ENCODE assay signal across 7 cellular contexts in the genomic region with DNA sequence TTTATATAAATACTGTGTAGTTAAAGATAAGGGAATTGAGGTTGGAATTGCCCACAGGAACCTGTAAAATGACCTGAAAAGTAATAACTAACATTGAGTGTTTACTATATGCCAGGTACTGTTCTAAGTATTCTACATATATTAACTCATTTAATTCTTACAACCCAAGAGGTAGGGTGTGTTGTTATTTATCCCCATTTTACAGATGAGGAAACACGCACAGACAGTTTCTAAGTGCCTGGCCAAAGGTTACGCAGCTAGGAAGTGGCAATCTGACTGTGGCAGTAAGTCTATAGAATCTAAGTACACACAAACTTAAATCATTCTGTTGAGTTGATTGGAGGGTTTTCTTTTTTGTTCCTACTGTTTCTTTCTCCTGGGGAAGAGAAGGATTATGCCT. TPM values are rescaled to one million over a fixed set of nuclear protein-coding genes. Genes with fewer than 3 reads are reported as not detected.
A peak's percentile ranks its signal among the peaks of the same experiment; 100 is the strongest.
DNase-seq lines count a peak whose midpoint lies in the region; ATAC-seq and TF ChIP-seq lines count a peak whose summit lies in the region.
"Had no signal": no experiment of that assay in that cellular context is flagged by ENCODE, and none has a peak within 500 bp of the region (broad histone marks: within the 10 kb centered on the region; RNA-seq: fewer than 3 reads in every experiment).

No MANE protein-coding gene starts in this region.

- no peak overlapping the region for H3K23ac ChIP-seq in H9 (ENCODE audit: insufficient read length, low read depth, low read length)

- no peak overlapping the region for H3K14ac ChIP-seq in H9 (ENCODE audit: insufficient read depth, low read length)

- peaks cover 40% of the 10 kb centered on the region for H3K36me3 Mint-ChIP-seq in activated B cell treated with CpG ODN at 0.5 μM for 24 hours (ENCODE audit: low read depth)
- peaks cover 29% of the 10 kb centered on the region for H3K36me3 Mint-ChIP-seq in nephron (ENCODE audit: low read depth)
- peaks cover 9 to 32% (median 28%) of the 10 kb centered on the region in 3 experiments; a peak in 6 of 7 replicates for H3K36me3 Mint-ChIP-seq in H9 (ENCODE audit: insufficient read depth in 1 of 3, low read depth in 3 of 3)

- H3K4ac ChIP-seq in H9 (ENCODE audit: low read depth, low read length): no peak overlapping the region

- intact Hi-C loops in HCT116 (cut with micrococcal nuclease): loop anchor here (2.0 kb wide), 1 partner anchor 17 kb away; no protein-coding TSS in a partner anchor
- intact Hi-C loops in activated B cell treated with CpG ODN at 0.5 μM for 24 hours (cut with micrococcal nuclease): loop anchor here (1.0 to 5.0 kb wide), 9 partner anchors 9 to 286 kb away; partner anchors contain the start of genes B4GALNT1, CDK4, EEF1AKMT3 and GLI1

- H4K8ac ChIP-seq in H9 (replicated peaks; ENCODE audit: insufficient read length, low read depth, low read length): no peak overlapping the region

- H3T11ph ChIP-seq in H9 (ENCODE audit: low read length): no peak overlapping the region

- H3K9me2 ChIP-seq in HCT116 (ENCODE audit: insufficient read depth): no peaks in the 10 kb centered on the region

- no peak overlapping the region for H4K91ac ChIP-seq in H9 (ENCODE audit: insufficient read length, low read depth, low read length)

- no peak for DNase-seq in HCT116 (ENCODE audit: low read depth, low spot score)
- DNase-seq in activated B cell treated with CpG ODN at 0.5 μM for 24 hours: no peak
- DNase-seq in GM10266 (ENCODE audit: extremely low spot score): no peak
- DNase-seq in hypothalamus (lab: John Stamatoyannopoulos, UW): no peak
- no peak for DNase-seq in H9
- DNase-seq: cortex of kidney had no signal

- H3K18ac ChIP-seq in H9 (ENCODE audit: insufficient read length, low read depth, low read length): no peak overlapping the region

- POLR2A ChIA-PET in HCT116 (lab: Charles Lee): interaction anchor here (1.0 to 1.6 kb wide), 4 partner anchors 13 to 107 kb away, joined by 4 to 7 read pairs (median 6); no protein-coding TSS in a partner anchor
- POLR2A ChIA-PET in activated B cell treated with CpG ODN at 0.5 μM for 24 hours (lab: Charles Lee): interaction anchor here (1.1 to 2.7 kb wide), 4 partner anchors 10 to 152 kb away, joined by 3 to 28 read pairs (median 3); partner anchors contain the start of gene MARCHF9

- H3K9ac ChIP-seq in HCT116 (ENCODE audit: low read length): peak overlapping the region; percentile 90
- H3K9ac ChIP-seq in H9 (ENCODE audit: extremely low read depth, insufficient read length, low read length): no peak overlapping the region

- H2AK5ac ChIP-seq in H9 (ENCODE audit: insufficient read length, low read length): no peak overlapping the region

- H2BK15ac ChIP-seq in H9 (ENCODE audit: low read depth, low read length): no peak overlapping the region

- CTCF ChIA-PET in HCT116 (lab: Charles Lee): interaction anchor here (0.9 to 1.7 kb wide), 3 partner anchors 13 to 18 kb away, joined by 3 to 11 read pairs (median 10); no protein-coding TSS in a partner anchor
- CTCF ChIA-PET in activated B cell treated with CpG ODN at 0.5 μM for 24 hours (lab: Charles Lee): interaction anchor here (1.9 kb wide), 1 partner anchor 13 kb away, joined by 14 read pairs; no protein-coding TSS in a partner anchor

- no peak for ATAC-seq in HCT116
- ATAC-seq in activated B cell treated with CpG ODN at 0.5 μM for 24 hours (ENCODE audit: low read depth): no peak

- H2BK20ac ChIP-seq in H9 (ENCODE audit: low read depth, low read length, poor library complexity, severe bottlenecking): no peak overlapping the region

- no peak for TF ChIP-seq RAD21 in HCT116 (IDR thresholded peaks at IDR 0.05; ENCODE audit: low read depth)

- H4K20me1 ChIP-seq in HCT116 (ENCODE audit: insufficient read depth): no peaks in the 10 kb centered on the region
- no peaks in the 10 kb centered on the region for H4K20me1 ChIP-seq in H9 (ENCODE audit: control insufficient read depth, insufficient read depth, insufficient read length)

- H3K79me2 ChIP-seq in HCT116 (ENCODE audit: insufficient read depth, low read length): no peaks in the 10 kb centered on the region
- no peaks in the 10 kb centered on the region for H3K79me2 ChIP-seq in H9 (ENCODE audit: insufficient read depth, low read length)

- BruUV-seq in HCT116 (replicated peaks; lab: Mats Ljungman, UMichigan): no TSS peak

- peak overlapping the region; percentile 69 to 76 for H3K4me3 ChIP-seq in HCT116 (replicated peaks in 1 of 2; ENCODE audit: low read depth in 1 of 2, low read length in 2 of 2)

- H3K4me3 Mint-ChIP-seq in activated B cell treated with CpG ODN at 0.5 μM for 24 hours: peak overlapping the region; percentile 86
- H3K4me3 Mint-ChIP-seq in nephron: peak overlapping the region; percentile 87 to 89 (median 88)
- H3K4me3 Mint-ChIP-seq in H9: no peak overlapping the region; a peak in 2 of 5 replicates

- H2AFZ ChIP-seq in HCT116 (ENCODE audit: low read depth, low read length, poor library complexity, severe bottlenecking) (no peak overlapping the region), H9 (ENCODE audit: low read length) (no peak overlapping the region)

- H3K56ac ChIP-seq in H9 (ENCODE audit: insufficient read length, low read depth, low read length): no peak overlapping the region

- H3K27me3 Mint-ChIP-seq in activated B cell treated with CpG ODN at 0.5 μM for 24 hours (no peaks in the 10 kb centered on the region), nephron (ENCODE audit: low read depth) (peaks cover 39% of the 10 kb centered on the region), H9 (ENCODE audit: low read depth) (peaks cover 46% of the 10 kb centered on the region)

- no peak overlapping the region for H4K5ac ChIP-seq in H9 (ENCODE audit: insufficient read length, low read depth, low read length)

- H3K27ac Mint-ChIP-seq in activated B cell treated with CpG ODN at 0.5 μM for 24 hours: peak overlapping the region; percentile 89
- peak overlapping the region in 1 of 3 experiments; percentile 94 for H3K27ac Mint-ChIP-seq in nephron
- no peak overlapping the region; a peak in 2 of 7 replicates for H3K27ac Mint-ChIP-seq in H9

- RAD21 ChIA-PET in HCT116 (lab: Charles Lee; ENCODE audit: low non-redundant PET in 1 of 2, low total read pairs in 2 of 2, uncharacterized antibody in 2 of 2, unreplicated experiment in 2 of 2): interaction anchor here in 1 of 2 experiments (1.2 kb wide), 1 partner anchor 103 kb away, joined by 3 read pairs; no protein-coding TSS in a partner anchor

- TF ChIP-seq CTCF in HCT116 (IDR thresholded peaks at IDR 0.05 in 2 of 3, conservative IDR thresholded peaks at IDR 0.05 in 1 of 3; ENCODE audit: borderline replicate concordance in 1 of 3, insufficient read depth in 1 of 3, low read depth in 2 of 3, low read length in 2 of 3) (no peak), activated B cell treated with CpG ODN at 0.5 μM for 24 hours (IDR thresholded peaks at IDR 0.05) (no peak), nephron (IDR thresholded peaks at IDR 0.05; ENCODE audit: unreplicated experiment in 3 of 3) (no peak), GM10266 (IDR thresholded peaks at IDR 0.05; ENCODE audit: control insufficient read depth, insufficient read depth, low read depth, missing control alignments) (no peak), H9 (conservative IDR thresholded peaks at IDR 0.05) (no peak)

- peaks cover 10 to 36% of the 10 kb centered on the region in 2 experiments; a peak in 3 of 4 replicates for H3K4me1 ChIP-seq in HCT116 (ENCODE audit: control insufficient read depth in 1 of 2, insufficient read depth in 2 of 2, low read length in 2 of 2)
- H3K4me1 ChIP-seq in H9 (ENCODE audit: insufficient read depth, low read length): peaks cover 2% of the 10 kb centered on the region; the same call in 1 of the 2 replicates

- TF ChIP-seq POLR2A in HCT116 (IDR thresholded peaks at IDR 0.05; ENCODE audit: borderline replicate concordance, extremely low read depth, insufficient read depth, insufficient read length): no peak

- no peaks in the 10 kb centered on the region for H3K9me3 Mint-ChIP-seq in activated B cell treated with CpG ODN at 0.5 μM for 24 hours
- no peaks in the 10 kb centered on the region for H3K9me3 Mint-ChIP-seq in nephron
- H3K9me3 Mint-ChIP-seq in H9: no peaks in the 10 kb centered on the region

- no peak overlapping the region for H2BK120ac ChIP-seq in H9 (ENCODE audit: low read depth, low read length, poor library complexity, severe bottlenecking)

- no peak overlapping the region for H2BK12ac ChIP-seq in H9 (ENCODE audit: insufficient read length, low read depth, low read length)

- peaks cover 5 to 9% of the 10 kb centered on the region in 2 experiments; a peak in 3 of 4 replicates for H3K36me3 ChIP-seq in HCT116 (ENCODE audit: control insufficient read depth in 1 of 2, insufficient read depth in 2 of 2, low read length in 2 of 2)

- H2BK5ac ChIP-seq in H9 (ENCODE audit: insufficient read length, low read length): no peak overlapping the region

- H3K23me2 ChIP-seq in H9 (ENCODE audit: insufficient read length, low read depth, low read length, poor library complexity, severe bottlenecking): peaks cover 7% of the 10 kb centered on the region

- no peaks in the 10 kb centered on the region for H3K79me1 ChIP-seq in H9 (ENCODE audit: insufficient read depth, low read depth, low read length, poor library complexity, severe bottlenecking)

- peak overlapping the region; percentile 76; the same call in 1 of the 2 replicates for H3K27ac ChIP-seq in HCT116 (ENCODE audit: low read depth, low read length)
- no peak overlapping the region for H3K27ac ChIP-seq in H9 (ENCODE audit: insufficient read length, low read depth, low read length)

- WGBS in H9 (ENCODE audit: extremely low coverage, insufficient read length, low lambda C conversion rate): no CpG with 5 or more reads among the region's 2 CpGs

- H3K4me1 Mint-ChIP-seq in activated B cell treated with CpG ODN at 0.5 μM for 24 hours: peaks cover 59% of the 10 kb centered on the region
- H3K4me1 Mint-ChIP-seq in nephron: peaks cover 22% of the 10 kb centered on the region
- H3K4me1 Mint-ChIP-seq in H9: peaks cover 22 to 24% of the 10 kb centered on the region in 2 experiments

- H3K4me2 ChIP-seq in HCT116 (ENCODE audit: low read length): peak overlapping the region; percentile 91
- H3K4me2 ChIP-seq in H9 (ENCODE audit: insufficient read depth, insufficient read length, low read length): no peak overlapping the region

- H3K27me3 ChIP-seq in HCT116 (ENCODE audit: insufficient read depth, low read length): no peaks in the 10 kb centered on the region
- H3K27me3 ChIP-seq in H9 (ENCODE audit: insufficient read depth, low read length): peaks cover 25% of the 10 kb centered on the region

- H3K9me3 ChIP-seq in HCT116 (ENCODE audit: control insufficient read depth in 1 of 2, insufficient read depth in 1 of 2, low read depth in 1 of 2, low read length in 2 of 2): no peaks in the 10 kb centered on the region
- H3K9me3 ChIP-seq in H9 (ENCODE audit: control insufficient read depth, low read depth, low read length): no peaks in the 10 kb centered on the region

RNA-seq across cellular contexts. Expression of gene TSPAN31, which starts 1.1 kb away (rescaled TPM):
- 14.9 TPM for total RNA-seq in HCT116 (2021; ENCODE audit: unreplicated experiment)
- polyA plus RNA-seq in HCT116 (2012): 17.1 and 18.7 TPM in 2 replicates
- 35.8 and 37.6 TPM in 2 replicates for total RNA-seq in activated B cell treated with CpG ODN at 0.5 μM for 24 hours
- 18.8 and 20.0 TPM in 2 replicates for total RNA-seq in H9 (2021)

RNA-seq across cellular contexts. Expression of gene AGAP2, which starts 5.2 kb away (rescaled TPM):
- total RNA-seq in HCT116 (2021; ENCODE audit: unreplicated experiment) (15.8 TPM), activated B cell treated with CpG ODN at 0.5 μM for 24 hours (17.5 and 18.5 TPM in 2 replicates), H9 (2021) (4.6 and 5.3 TPM in 2 replicates)
- polyA plus RNA-seq in HCT116 (2012): 11.9 and 13.3 TPM in 2 replicates

RNA-seq across cellular contexts. Expression of gene CDK4, which starts 8.3 kb away (rescaled TPM):
- 206 TPM for total RNA-seq in HCT116 (2021; ENCODE audit: unreplicated experiment)
- polyA plus RNA-seq in HCT116 (2012): 160 and 199 TPM in 2 replicates
- 95.7 and 95.9 TPM in 2 replicates for total RNA-seq in activated B cell treated with CpG ODN at 0.5 μM for 24 hours
- 217 and 218 TPM in 2 replicates for total RNA-seq in H9 (2021)

RNA-seq across cellular contexts. Expression of gene MARCHF9, which starts 11.1 kb away (rescaled TPM):
- total RNA-seq in HCT116 (2021; ENCODE audit: unreplicated experiment) (21.8 TPM), activated B cell treated with CpG ODN at 0.5 μM for 24 hours (54.1 and 58.2 TPM in 2 replicates), H9 (2021) (20.5 and 20.9 TPM in 2 replicates)
- 17.5 and 17.8 TPM in 2 replicates for polyA plus RNA-seq in HCT116 (2012)

RNA-seq across cellular contexts. Expression of gene CYP27B1, which starts 23.1 kb away (rescaled TPM):
- 11.6 TPM for total RNA-seq in HCT116 (2021; ENCODE audit: unreplicated experiment)
- polyA plus RNA-seq in HCT116 (2012): 7.2 and 8.2 TPM in 2 replicates
- 2.4 and 2.5 TPM in 2 replicates for total RNA-seq in activated B cell treated with CpG ODN at 0.5 μM for 24 hours
- total RNA-seq in H9 (2021): 6.1 and 6.5 TPM in 2 replicates

Comparison
In these comparisons a context has a peak if more than half of its experiments do, and no peak if none do; other contexts are left out.
1. H3K4me3 Mint-ChIP-seq: peak in activated B cell treated with CpG ODN at 0.5 μM for 24 hours (single experiment) and nephron (3 of 3); none in H9 (0 of 2).